22 cellular contexts compared by ENCODE assay signal in the genomic region with DNA sequence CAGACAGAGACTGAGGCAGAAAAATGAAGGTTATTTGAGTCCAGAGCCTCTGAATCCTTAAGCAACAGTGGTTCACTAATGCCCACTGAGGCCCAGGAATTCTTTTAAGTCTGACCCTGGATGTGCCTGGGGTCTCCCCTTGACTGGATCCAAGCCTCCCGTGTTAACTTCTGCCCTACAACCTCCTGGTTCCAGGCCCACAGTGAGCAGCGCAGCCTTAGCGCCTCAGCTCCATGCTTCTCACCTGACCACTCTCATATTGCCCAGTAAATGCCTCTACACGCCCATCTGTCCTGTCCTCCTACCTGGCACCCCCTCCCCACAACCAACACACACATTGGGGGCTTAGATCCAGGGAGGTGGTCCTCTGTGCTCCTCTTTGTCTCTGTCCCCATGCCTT. TPM values are rescaled to one million over a fixed set of nuclear protein-coding genes. Genes with fewer than 3 reads are reported as not detected.
A peak's percentile ranks its signal among the peaks of the same experiment; 100 is the strongest.
DNase-seq lines count a peak whose midpoint lies in the region; ATAC-seq, FAIRE-seq and TF ChIP-seq lines count a peak whose summit lies in the region.
"Had no signal": no experiment of that assay in that cellular context is flagged by ENCODE, and none has a peak within 500 bp of the region (broad histone marks: within the 10 kb centered on the region; RNA-seq: fewer than 3 reads in every experiment).

No MANE protein-coding gene starts in this region.

- no peaks in the 10 kb centered on the region for H3K27me3 Mint-ChIP-seq in activated CD4-positive, alpha-beta T cell treated with anti-CD3 and anti-CD28 coated beads for 36 hours

- H3K79me2 ChIP-seq in K562 (ENCODE audit: control insufficient read depth, insufficient read depth, low read length) = no peaks in the 10 kb centered on the region

- H3K9ac ChIP-seq in BLaER1 treated with 17β-estradiol and CSF1 and Interleukin-3, amounts not matched to agents 10 nM and 100 nM = no peak overlapping the region
- peak overlapping the region in 1 of 2 experiments; percentile 47; a peak in 2 of 4 replicates for H3K9ac ChIP-seq in K562 (ENCODE audit: insufficient read depth in 1 of 2, low read depth in 2 of 2, low read length in 2 of 2)

- TF ChIP-seq CTCF in K562 (IDR thresholded peaks at IDR 0.05 in 2 of 3, conservative IDR thresholded peaks at IDR 0.05 in 1 of 3; ENCODE audit: insufficient read depth in 2 of 3, low read depth in 1 of 3, low read length in 3 of 3) (no peak), spleen (IDR thresholded peaks at IDR 0.05 in 8 of 11, conservative IDR thresholded peaks at IDR 0.05 in 3 of 11) (no peak), mucosa of descending colon (IDR thresholded peaks at IDR 0.05) (no peak)

- H3K4me1 ChIP-seq in BLaER1 treated with 17β-estradiol and CSF1 and Interleukin-3, amounts not matched to agents 10 nM and 100 nM = peaks cover 25 to 62% (median 49%) of the 10 kb centered on the region in 10 experiments
- H3K4me1 ChIP-seq in K562 (replicated peaks in 1 of 2; ENCODE audit: control insufficient read depth in 2 of 2, insufficient read depth in 2 of 2, low read length in 2 of 2) (peaks cover 28 to 41% of the 10 kb centered on the region in 2 experiments), spleen (peaks cover 0 to 17% (median 5%) of the 10 kb centered on the region in 6 donors), mucosa of descending colon (ENCODE audit: low read depth) (peaks cover 2% of the 10 kb centered on the region)

- H3K4me1 Mint-ChIP-seq in activated CD4-positive, alpha-beta T cell treated with anti-CD3 and anti-CD28 coated beads for 36 hours = peaks cover 35% of the 10 kb centered on the region

- H3K36me3 ChIP-seq in BLaER1 treated with 17β-estradiol and CSF1 and Interleukin-3, amounts not matched to agents 10 nM and 100 nM = no peaks in the 10 kb centered on the region
- no peaks in the 10 kb centered on the region for H3K36me3 ChIP-seq in K562 (ENCODE audit: control insufficient read depth, insufficient read depth, low read length)
- no peaks in the 10 kb centered on the region for H3K36me3 ChIP-seq in spleen
- H3K36me3 ChIP-seq in mucosa of descending colon (ENCODE audit: low read depth) = no peaks in the 10 kb centered on the region

- peak overlapping the region; percentile 48 for H3K27ac Mint-ChIP-seq in activated CD4-positive, alpha-beta T cell treated with anti-CD3 and anti-CD28 coated beads for 36 hours

- no peak for TF ChIP-seq EP300 in K562 (IDR thresholded peaks at IDR 0.05; ENCODE audit: low read length)

- H4K20me1 ChIP-seq in BLaER1 treated with 17β-estradiol and CSF1 and Interleukin-3, amounts not matched to agents 10 nM and 100 nM = peaks cover 0 to 79% (median 0%) of the 10 kb centered on the region in 11 experiments; a peak in 5 of 22 replicates
- no peaks in the 10 kb centered on the region for H4K20me1 ChIP-seq in K562 (replicated peaks; ENCODE audit: control insufficient read depth, insufficient read depth, low read length)

- peaks cover 0 to 62% (median 0%) of the 10 kb centered on the region in 11 experiments; a peak in 10 of 22 replicates for H3K27me3 ChIP-seq in BLaER1 treated with 17β-estradiol and CSF1 and Interleukin-3, amounts not matched to agents 10 nM and 100 nM
- H3K27me3 ChIP-seq in K562 (ENCODE audit: control insufficient read depth in 2 of 2, insufficient read depth in 2 of 2, low read length in 2 of 2) (no peaks in the 10 kb centered on the region), spleen (replicated peaks in 1 of 7) (peaks cover 0 to 4% (median 0%) of the 10 kb centered on the region in 7 donors)

- TF ChIP-seq POLR2A in K562 (conservative IDR thresholded peaks at IDR 0.05) (no peak), spleen (IDR thresholded peaks at IDR 0.05) (no peak)

- CTCF ChIA-PET in activated CD4-positive, alpha-beta T cell treated with anti-CD3 and anti-CD28 coated beads for 36 hours (lab: Charles Lee) = no interaction called here
- CTCF ChIA-PET in K562 (lab: Yijun Ruan, JAX; ENCODE audit: low intra/inter-chr PET ratio) = interaction anchor here (0.6 to 3.4 kb wide), 3 partner anchors 43 to 435 kb away, joined by 3 to 20 read pairs (median 3); no protein-coding TSS in a partner anchor

- peak overlapping the region in 6 of 11 experiments; percentile 70 to 88 (median 84); a peak in 6 of 22 replicates for H3K4me2 ChIP-seq in BLaER1 treated with 17β-estradiol and CSF1 and Interleukin-3, amounts not matched to agents 10 nM and 100 nM
- no peak overlapping the region for H3K4me2 ChIP-seq in K562 (ENCODE audit: insufficient read depth, low read length)

- TF ChIP-seq RAD21 in K562 (CRISPR knock-in tag; conservative IDR thresholded peaks at IDR 0.05 in 1 of 2, IDR thresholded peaks at IDR 0.05 in 1 of 2) = no peak

- H3K4me3 ChIP-seq in BLaER1 treated with 17β-estradiol and CSF1 and Interleukin-3, amounts not matched to agents 10 nM and 100 nM = no peak overlapping the region
- no peak overlapping the region for H3K4me3 ChIP-seq in K562
- H3K4me3 ChIP-seq in spleen = no peak overlapping the region
- no peak overlapping the region for H3K4me3 ChIP-seq in mucosa of descending colon
- H3K4me3 ChIP-seq: GM12878 had no signal

- no peak for DNase-seq in activated CD4-positive, alpha-beta T cell treated with anti-CD3 and anti-CD28 coated beads for 36 hours
- DNase-seq in activated CD4-positive, alpha-beta T cell treated with anti-CD3 and anti-CD28 coated beads, Interleukin-2, amount 50 U/mL, for 4 hours = no peak
- no peak for DNase-seq in K562 (ENCODE audit: extremely low read depth in 1 of 4, low spot score in 3 of 4)
- DNase-seq in spleen = peak; percentile 62
- DNase-seq in NCI-H446 treated with DMSO at 0.1 percent for 48 hours (lab: John Stamatoyannopoulos, UW) = no peak
- DNase-seq in mucosa of descending colon = no peak
- DNase-seq: GDM1, HCEC 1CT, KBM-7, NCI-H1436, NCI-H2029 treated with DMSO at 0.1 percent for 48 hours, NCI-H2171 treated with DMSO at 0.1 percent for 48 hours, NCI-H748 treated with DMSO at 0.1 percent for 48 hours, OCI-M1 had no signal

- intact Hi-C loops in activated CD4-positive, alpha-beta T cell treated with anti-CD3 and anti-CD28 coated beads for 36 hours (cut with DNase I, micrococcal nuclease) = loop anchor here in 1 of 2 experiments (5.0 kb wide), 2 partner anchors 205 to 300 kb away; a partner anchor contains a TSS
- intact Hi-C loops in K562 (cut with micrococcal nuclease) (loop anchor here (5.0 to 10.0 kb wide), 2 partner anchors 170 to 318 kb away; no protein-coding TSS in a partner anchor), spleen (cut with DNase I; ENCODE audit: low total_unique reads) (no loop called here), mucosa of descending colon (cut with DNase I, micrococcal nuclease) (no loop called here)

- H3K9me1 ChIP-seq in K562 (ENCODE audit: control insufficient read depth, insufficient read depth, low read length) = no peaks in the 10 kb centered on the region

- no peak for ATAC-seq in activated CD4-positive, alpha-beta T cell treated with anti-CD3 and anti-CD28 coated beads for 36 hours
- ATAC-seq in K562 = no peak
- no peak for ATAC-seq in GM18502 (IDR thresholded peaks at IDR 0.05; ENCODE audit: poor library complexity, unreplicated experiment)
- ATAC-seq in mucosa of descending colon = no peak
- ATAC-seq: GM12878 had no signal

- peak; percentile 11 for FAIRE-seq in K562 (lab: Jason Lieb, UNC)
- FAIRE-seq: GM12878 had no signal

- 68% methylated on average over 4 of the region's 4 CpGs for WGBS in K562 (ENCODE audit: insufficient coverage, low coverage, missing lambda C conversion rate)
- 93 to 96% (median 94%) methylated on average over 4 of the region's 4 CpGs for WGBS in spleen, 5 donors

- POLR2A ChIA-PET in activated CD4-positive, alpha-beta T cell treated with anti-CD3 and anti-CD28 coated beads for 36 hours (lab: Charles Lee) = no interaction called here
- POLR2A ChIA-PET in K562 (lab: Yijun Ruan, JAX) = interaction anchor here (0.7 kb wide), 1 partner anchor 288 kb away, joined by 4 read pairs; no protein-coding TSS in a partner anchor

- H2AFZ ChIP-seq in K562 (ENCODE audit: low read depth, low read length) = no peak overlapping the region

- H3K9me3 Mint-ChIP-seq in activated CD4-positive, alpha-beta T cell treated with anti-CD3 and anti-CD28 coated beads for 36 hours (ENCODE audit: low read depth) = no peaks in the 10 kb centered on the region

- H3K36me3 Mint-ChIP-seq in activated CD4-positive, alpha-beta T cell treated with anti-CD3 and anti-CD28 coated beads for 36 hours (ENCODE audit: low read depth) = no peaks in the 10 kb centered on the region

- H3K4me3 Mint-ChIP-seq in activated CD4-positive, alpha-beta T cell treated with anti-CD3 and anti-CD28 coated beads for 36 hours = no peak overlapping the region

- H3K9me3 ChIP-seq in BLaER1 treated with 17β-estradiol and CSF1 and Interleukin-3, amounts not matched to agents 10 nM and 100 nM (replicated peaks in 1 of 11) = no peaks in the 10 kb centered on the region
- no peaks in the 10 kb centered on the region for H3K9me3 ChIP-seq in K562 (replicated peaks; ENCODE audit: control insufficient read depth, insufficient read depth, low read depth, low read length)
- H3K9me3 ChIP-seq in spleen = no peaks in the 10 kb centered on the region
- H3K9me3 ChIP-seq in mucosa of descending colon = no peaks in the 10 kb centered on the region

- H3K27ac ChIP-seq in BLaER1 treated with 17β-estradiol and CSF1 and Interleukin-3, amounts not matched to agents 10 nM and 100 nM = no peak overlapping the region
- no peak overlapping the region for H3K27ac ChIP-seq in K562 (ENCODE audit: extremely low read depth, low read depth, low read length)
- no peak overlapping the region for H3K27ac ChIP-seq in spleen

- BruUV-seq in K562 (replicated peaks; lab: Mats Ljungman, UMichigan) = no TSS peak

- in situ Hi-C loops in K562 (cut with MboI) = loop anchor here (5.0 to 25.0 kb wide), 4 partner anchors 110 to 430 kb away; no protein-coding TSS in a partner anchor

RNA-seq across cellular contexts. Expression of a gene that starts 6.4 kb away (rescaled TPM):
- total RNA-seq in activated CD4-positive, alpha-beta T cell treated with anti-CD3 and anti-CD28 coated beads for 36 hours = 10 to 100 TPM; 10.8 to 11.6 TPM
- total RNA-seq in K562 (2011; cell fraction: chromatin; rRNA removed; ENCODE audit: low replicate concordance) = not detected in 2 replicates
- not detected in 2 replicates for total RNA-seq in K562 (2011; cell fraction: nucleolus; rRNA removed)
- not detected in 2 replicates for total RNA-seq in K562 (2011; cell fraction: nucleoplasm; rRNA removed)
- total RNA-seq in K562 (2014; rRNA removed) (not detected in 2 replicates), K562 (2014; rRNA removed; fragmentation: Illumina TruSeq; extraction: Trizol) (not detected in 2 replicates), K562 (2015; rRNA removed; fragmentation: Illumina TruSeq; extraction: Trizol) (not detected in 2 replicates), K562 (2021) (not detected in 2 replicates), spleen (not detected), mucosa of descending colon (not detected)
- polyA plus RNA-seq in K562 (2011; rRNA removed) (not detected in 2 replicates), K562 (2014; fragmentation: Illumina TruSeq; extraction: Trizol) (not detected in 2 replicates), K562 (2014; fragmentation: Nextera tagmentation; extraction: Ambion mirVana) (not detected), K562 (2014; rRNA removed) (not detected in 2 replicates), spleen (not detected)
- polyA plus RNA-seq in K562 (2011; cell fraction: cytosol; rRNA removed) = not detected in 2 replicates
- polyA plus RNA-seq in K562 (2011; cell fraction: nucleus; rRNA removed) = not detected in 2 replicates
- polyA plus RNA-seq in K562 (2012) = 0.08 and 0.12 TPM in 2 replicates
- polyA minus RNA-seq in K562 (2011; rRNA and poly(A)+ RNA removed) = not detected in 2 replicates
- polyA minus RNA-seq in K562 (2011; cell fraction: cytosol; rRNA and poly(A)+ RNA removed) = not detected in 2 replicates
- polyA minus RNA-seq in K562 (2011; cell fraction: nucleus; rRNA and poly(A)+ RNA removed) = not detected in 2 replicates
- total RNA-seq: A172, GM12878, HT1080, NCI-H460, RPMI7951 had no signal
- polyA plus RNA-seq: BJ, GM12878 had no signal

RNA-seq across cellular contexts. Expression of a gene that starts 6.7 kb away (rescaled TPM):
- total RNA-seq in activated CD4-positive, alpha-beta T cell treated with anti-CD3 and anti-CD28 coated beads for 36 hours = 10 to 100 TPM; 52.6 to 59.5 TPM
- total RNA-seq in K562 (2011; cell fraction: chromatin; rRNA removed; ENCODE audit: low replicate concordance) = not detected in 2 replicates
- total RNA-seq in K562 (2011; cell fraction: nucleolus; rRNA removed) = not detected in 2 replicates
- not detected in 2 replicates for total RNA-seq in K562 (2011; cell fraction: nucleoplasm; rRNA removed)
- total RNA-seq in K562 (2014; rRNA removed) = not detected in 2 replicates
- total RNA-seq in K562 (2014; rRNA removed; fragmentation: Illumina TruSeq; extraction: Trizol) = not detected in 2 replicates
- 0.25 TPM in 1 of 2 replicates, not detected in the other for total RNA-seq in K562 (2015; rRNA removed; fragmentation: Illumina TruSeq; extraction: Trizol)
- total RNA-seq in K562 (2021) = 0.29 TPM in 1 of 2 replicates, not detected in the other
- polyA plus RNA-seq in K562 (2011; rRNA removed) = not detected in 2 replicates
- polyA plus RNA-seq in K562 (2011; cell fraction: cytosol; rRNA removed) = not detected in 2 replicates
- polyA plus RNA-seq in K562 (2011; cell fraction: nucleus; rRNA removed) = 0.30 TPM in 1 of 2 replicates, not detected in the other
- polyA plus RNA-seq in K562 (2012) = 0.13 TPM in 1 of 2 replicates, not detected in the other
- polyA plus RNA-seq in K562 (2014; fragmentation: Illumina TruSeq; extraction: Trizol) = not detected in 2 replicates
- polyA plus RNA-seq in K562 (2014; fragmentation: Nextera tagmentation; extraction: Ambion mirVana) = not detected
- polyA plus RNA-seq in K562 (2014; rRNA removed) = not detected in 2 replicates
- not detected in 2 replicates for polyA minus RNA-seq in K562 (2011; rRNA and poly(A)+ RNA removed)
- not detected in 2 replicates for polyA minus RNA-seq in K562 (2011; cell fraction: cytosol; rRNA and poly(A)+ RNA removed)
- polyA minus RNA-seq in K562 (2011; cell fraction: nucleus; rRNA and poly(A)+ RNA removed) = not detected in 2 replicates
- total RNA-seq in spleen = not detected
- not detected for polyA plus RNA-seq in spleen
- not detected for total RNA-seq in mucosa of descending colon
- total RNA-seq: HT1080, NCI-H460 had no signal
- polyA plus RNA-seq: BJ had no signal

RNA-seq across cellular contexts. Expression of a gene that starts 55.4 kb away (rescaled TPM):
- total RNA-seq in activated CD4-positive, alpha-beta T cell treated with anti-CD3 and anti-CD28 coated beads for 36 hours = 1 to 10 TPM; 3.1 to 3.3 TPM
- total RNA-seq in K562 (2011; cell fraction: chromatin; rRNA removed; ENCODE audit: low replicate concordance) = 3.9 and 10.0 TPM in 2 replicates
- total RNA-seq in K562 (2011; cell fraction: nucleolus; rRNA removed) = 3.8 and 4.5 TPM in 2 replicates
- 5.1 and 6.0 TPM in 2 replicates for total RNA-seq in K562 (2011; cell fraction: nucleoplasm; rRNA removed)
- total RNA-seq in K562 (2014; rRNA removed) (0.50 and 0.73 TPM in 2 replicates), K562 (2014; rRNA removed; fragmentation: Illumina TruSeq; extraction: Trizol) (0.62 and 1.0 TPM in 2 replicates), K562 (2015; rRNA removed; fragmentation: Illumina TruSeq; extraction: Trizol) (0.60 and 0.69 TPM in 2 replicates), K562 (2021) (1.5 and 1.6 TPM in 2 replicates), spleen (10 to 100 TPM in 1 of 7 donors, 1 to 10 TPM in 6; 3.1 to 18.4 (median 4.6) TPM), mucosa of descending colon (1 to 10 TPM in 1 of 3 donors, under 1 TPM in 2; 0.38 to 3.8 (median 0.77) TPM)
- polyA plus RNA-seq in K562 (2011; rRNA removed) (1.0 and 1.2 TPM in 2 replicates), K562 (2014; fragmentation: Illumina TruSeq; extraction: Trizol) (0.82 and 1.00 TPM in 2 replicates), K562 (2014; fragmentation: Nextera tagmentation; extraction: Ambion mirVana) (under 1 TPM; 0.62 to 0.75 TPM), K562 (2014; rRNA removed) (0.62 and 0.69 TPM in 2 replicates), spleen (1 to 10 TPM in 2 of 3 donors, under 1 TPM in 1; 0.76 to 1.3 (median 1.3) TPM)
- 0.47 and 0.69 TPM in 2 replicates for polyA plus RNA-seq in K562 (2011; cell fraction: cytosol; rRNA removed)
- polyA plus RNA-seq in K562 (2011; cell fraction: nucleus; rRNA removed) = 4.9 and 7.1 TPM in 2 replicates
- 0.65 and 1.1 TPM in 2 replicates for polyA plus RNA-seq in K562 (2012)
- polyA minus RNA-seq in K562 (2011; rRNA and poly(A)+ RNA removed) = 0.45 and 0.95 TPM in 2 replicates
- 0.95 TPM in 1 of 2 replicates, not detected in the other for polyA minus RNA-seq in K562 (2011; cell fraction: cytosol; rRNA and poly(A)+ RNA removed)
- polyA minus RNA-seq in K562 (2011; cell fraction: nucleus; rRNA and poly(A)+ RNA removed) = 1.9 and 2.3 TPM in 2 replicates
- total RNA-seq: GM12878, RPMI7951 had no signal
- polyA plus RNA-seq: BJ had no signal

Comparison
In these comparisons a context has a peak if more than half of its experiments do, and no peak if none do; other contexts are left out.
1. RNA of a gene that starts 6.4 kb away (total RNA-seq): 10.8 to 11.6 TPM in activated CD4-positive, alpha-beta T cell treated with anti-CD3 and anti-CD28 coated beads for 36 hours; not detected in K562, not detected in spleen and not detected in mucosa of descending colon; every median in the first group is over 10 times any median in the second.
2. RNA of a gene that starts 6.7 kb away (total RNA-seq): 52.6 to 59.5 TPM in activated CD4-positive, alpha-beta T cell treated with anti-CD3 and anti-CD28 coated beads for 36 hours; 0.25 to 0.29 TPM in K562, not detected in spleen and not detected in mucosa of descending colon; every median in the first group is over 10 times any median in the second.